Comparison of ENCODE assay signal across 2 cellular contexts in genomic region chr17:82020874-82021727, GRCh38.
TF ChIP-seq lines count a peak whose summit lies in the region.

No MANE protein-coding gene starts in this region.

TF ChIP-seq in GM12878, 131 proteins besides CTCF, POLR2A, EP300 and RAD21:
- TF ChIP-seq NR2F1 (conservative IDR thresholded peaks at IDR 0.05) = peak; percentile 34; the same call in 1 of the 2 replicates
- no peak for TF ChIP-seq KDM1A (IDR thresholded peaks at IDR 0.05; ENCODE audit: borderline replicate concordance)
- TF ChIP-seq IKZF1 (conservative IDR thresholded peaks at IDR 0.05) = peak; percentile 53
- TF ChIP-seq TCF7 (IDR thresholded peaks at IDR 0.05; ENCODE audit: borderline replicate concordance) = no peak
- peak; percentile 52; the same call in 1 of the 2 replicates for TF ChIP-seq SMARCA5 (IDR thresholded peaks at IDR 0.05)
- TF ChIP-seq ATF7 (IDR thresholded peaks at IDR 0.05; ENCODE audit: low read depth) = no peak
- peak; percentile 56; the same call in 1 of the 2 replicates for TF ChIP-seq GATAD2B (conservative IDR thresholded peaks at IDR 0.05; ENCODE audit: low read depth)
- no peak for TF ChIP-seq ZSCAN29 (IDR thresholded peaks at IDR 0.05)
- TF ChIP-seq PAX5 (IDR thresholded peaks at IDR 0.05; ENCODE audit: borderline replicate concordance, low read depth, low read length) = 0 out of 2 replicates have a peak, but pooled peaks have one; percentile 14
- TF ChIP-seq TCF3 (IDR thresholded peaks at IDR 0.05; ENCODE audit: borderline replicate concordance, insufficient read depth, low read depth, low read length) = no peak
- TF ChIP-seq SMC3 (IDR thresholded peaks at IDR 0.05; ENCODE audit: borderline replicate concordance, low read length) = peak; percentile 90

TF ChIP-seq in HEK293T, 16 proteins besides CTCF, POLR2A, EP300 and RAD21:
- TF ChIP-seq FOXA1 (IDR thresholded peaks at IDR 0.05) (no peak), ZNF384 (IDR thresholded peaks at IDR 0.05) (no peak), LEF1 (IDR thresholded peaks at IDR 0.05; ENCODE audit: borderline replicate concordance) (no peak), FOXK2 (IDR thresholded peaks at IDR 0.05) (no peak), TARDBP (IDR thresholded peaks at IDR 0.05) (no peak), L3MBTL2 (conservative IDR thresholded peaks at IDR 0.05) (no peak), SP1 (IDR thresholded peaks at IDR 0.05) (no peak), CTBP1 (IDR thresholded peaks at IDR 0.05; ENCODE audit: borderline replicate concordance) (no peak), HDGF (IDR thresholded peaks at IDR 0.05; ENCODE audit: borderline replicate concordance) (no peak), ARNT (IDR thresholded peaks at IDR 0.05) (no peak), NFRKB (IDR thresholded peaks at IDR 0.05) (no peak), ELF4 (IDR thresholded peaks at IDR 0.05) (no peak), PKNOX1 (IDR thresholded peaks at IDR 0.05) (no peak), SUZ12 (IDR thresholded peaks at IDR 0.05) (no peak), FOXM1 (IDR thresholded peaks at IDR 0.05; ENCODE audit: borderline replicate concordance) (no peak), BHLHE40 (IDR thresholded peaks at IDR 0.05; ENCODE audit: borderline replicate concordance) (no peak)
